Comparison of ENCODE assay signal across 1 cellular context in genomic region chr2:231957913-231958763, GRCh38.
TF ChIP-seq lines count a peak whose summit lies in the region.

No MANE protein-coding gene starts in this region.

TF ChIP-seq in HepG2, 621 proteins besides CTCF, POLR2A, EP300 and RAD21 (continued from another document and continues in another):
- TF ChIP-seq ZNF646 (CRISPR knock-in tag; IDR thresholded peaks at IDR 0.05) (no peak), IKZF1 (IDR thresholded peaks at IDR 0.05) (no peak), MEF2D (CRISPR knock-in tag; IDR thresholded peaks at IDR 0.05) (no peak), ZNF75D (CRISPR knock-in tag; IDR thresholded peaks at IDR 0.05; ENCODE audit: borderline replicate concordance) (no peak), CC2D1A (CRISPR knock-in tag; IDR thresholded peaks at IDR 0.05) (no peak), TCF12 (IDR thresholded peaks at IDR 0.05) (no peak), TCF12 (CRISPR knock-in tag; IDR thresholded peaks at IDR 0.05) (no peak), ZNF879 (CRISPR knock-in tag; IDR thresholded peaks at IDR 0.05) (no peak), ZFP36L1 (CRISPR knock-in tag; IDR thresholded peaks at IDR 0.05) (no peak), ZNF34 (CRISPR knock-in tag; IDR thresholded peaks at IDR 0.05; ENCODE audit: borderline replicate concordance) (no peak), JUNB (CRISPR knock-in tag; IDR thresholded peaks at IDR 0.05; ENCODE audit: borderline replicate concordance) (no peak), ZNF703 (CRISPR knock-in tag; IDR thresholded peaks at IDR 0.05; ENCODE audit: borderline replicate concordance) (no peak), ZNF142 (CRISPR knock-in tag; IDR thresholded peaks at IDR 0.05) (no peak), FOXA1 (IDR thresholded peaks at IDR 0.05) (no peak), FOXA1 (CRISPR knock-in tag; IDR thresholded peaks at IDR 0.05) (peak; percentile 85), IRF2 (CRISPR knock-in tag; IDR thresholded peaks at IDR 0.05) (peak; percentile 61; the same call in 1 of the 2 replicates), TBP (CRISPR knock-in tag; IDR thresholded peaks at IDR 0.05) (no peak), NFE2L2 (IDR thresholded peaks at IDR 0.05; ENCODE audit: low read length) (no peak), TOE1 (CRISPR knock-in tag; IDR thresholded peaks at IDR 0.05) (no peak), ATM (IDR thresholded peaks at IDR 0.05; ENCODE audit: borderline replicate concordance) (no peak), TCF7 (IDR thresholded peaks at IDR 0.05; ENCODE audit: low read depth) (peak; percentile 13; the same call in 1 of the 2 replicates), MLLT10 (CRISPR knock-in tag; IDR thresholded peaks at IDR 0.05) (no peak), ZNF451 (CRISPR knock-in tag; IDR thresholded peaks at IDR 0.05) (no peak), NR2F1 (CRISPR knock-in tag; IDR thresholded peaks at IDR 0.05) (0 out of 4 replicates have a peak, but pooled peaks of 1 of the 2 experiments have one; percentile 12), ZNF816 (CRISPR knock-in tag; IDR thresholded peaks at IDR 0.05; ENCODE audit: borderline replicate concordance) (no peak), KLF6 (CRISPR knock-in tag; IDR thresholded peaks at IDR 0.05) (peak; percentile 48; the same call in 1 of the 2 replicates), ZNF382 (CRISPR knock-in tag; IDR thresholded peaks at IDR 0.05; ENCODE audit: borderline replicate concordance) (no peak), MBNL3 (CRISPR knock-in tag; conservative IDR thresholded peaks at IDR 0.05) (no peak), GZF1 (CRISPR knock-in tag; IDR thresholded peaks at IDR 0.05) (no peak), SETDB1 (CRISPR knock-in tag; IDR thresholded peaks at IDR 0.05; ENCODE audit: borderline replicate concordance) (no peak), ZNF788 (CRISPR knock-in tag; IDR thresholded peaks at IDR 0.05; ENCODE audit: borderline replicate concordance) (no peak), MNT (IDR thresholded peaks at IDR 0.05) (no peak), PAWR (CRISPR knock-in tag; IDR thresholded peaks at IDR 0.05; ENCODE audit: borderline replicate concordance) (no peak), ZMYM4 (CRISPR knock-in tag; IDR thresholded peaks at IDR 0.05) (0 out of 2 replicates have a peak, but pooled peaks have one; percentile 35)
- TF ChIP-seq, protein P1, sequence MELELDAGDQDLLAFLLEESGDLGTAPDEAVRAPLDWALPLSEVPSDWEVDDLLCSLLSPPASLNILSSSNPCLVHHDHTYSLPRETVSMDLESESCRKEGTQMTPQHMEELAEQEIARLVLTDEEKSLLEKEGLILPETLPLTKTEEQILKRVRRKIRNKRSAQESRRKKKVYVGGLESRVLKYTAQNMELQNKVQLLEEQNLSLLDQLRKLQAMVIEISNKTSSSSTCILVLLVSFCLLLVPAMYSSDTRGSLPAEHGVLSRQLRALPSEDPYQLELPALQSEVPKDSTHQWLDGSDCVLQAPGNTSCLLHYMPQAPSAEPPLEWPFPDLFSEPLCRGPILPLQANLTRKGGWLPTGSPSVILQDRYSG (CRISPR knock-in tag; IDR thresholded peaks at IDR 0.05), result no peak
- TF ChIP-seq, protein P2, sequence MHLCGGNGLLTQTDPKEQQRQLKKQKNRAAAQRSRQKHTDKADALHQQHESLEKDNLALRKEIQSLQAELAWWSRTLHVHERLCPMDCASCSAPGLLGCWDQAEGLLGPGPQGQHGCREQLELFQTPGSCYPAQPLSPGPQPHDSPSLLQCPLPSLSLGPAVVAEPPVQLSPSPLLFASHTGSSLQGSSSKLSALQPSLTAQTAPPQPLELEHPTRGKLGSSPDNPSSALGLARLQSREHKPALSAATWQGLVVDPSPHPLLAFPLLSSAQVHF (CRISPR knock-in tag; IDR thresholded peaks at IDR 0.05), result no peak
- TF ChIP-seq, protein P3, sequence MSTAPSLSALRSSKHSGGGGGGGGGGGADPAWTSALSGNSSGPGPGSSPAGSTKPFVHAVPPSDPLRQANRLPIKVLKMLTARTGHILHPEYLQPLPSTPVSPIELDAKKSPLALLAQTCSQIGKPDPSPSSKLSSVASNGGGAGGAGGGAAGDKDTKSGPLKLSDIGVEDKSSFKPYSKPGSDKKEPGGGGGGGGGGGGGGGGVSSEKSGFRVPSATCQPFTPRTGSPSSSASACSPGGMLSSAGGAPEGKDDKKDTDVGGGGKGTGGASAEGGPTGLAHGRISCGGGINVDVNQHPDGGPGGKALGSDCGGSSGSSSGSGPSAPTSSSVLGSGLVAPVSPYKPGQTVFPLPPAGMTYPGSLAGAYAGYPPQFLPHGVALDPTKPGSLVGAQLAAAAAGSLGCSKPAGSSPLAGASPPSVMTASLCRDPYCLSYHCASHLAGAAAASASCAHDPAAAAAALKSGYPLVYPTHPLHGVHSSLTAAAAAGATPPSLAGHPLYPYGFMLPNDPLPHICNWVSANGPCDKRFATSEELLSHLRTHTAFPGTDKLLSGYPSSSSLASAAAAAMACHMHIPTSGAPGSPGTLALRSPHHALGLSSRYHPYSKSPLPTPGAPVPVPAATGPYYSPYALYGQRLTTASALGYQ (CRISPR knock-in tag; IDR thresholded peaks at IDR 0.05), result no peak
- TF ChIP-seq, protein P4, sequence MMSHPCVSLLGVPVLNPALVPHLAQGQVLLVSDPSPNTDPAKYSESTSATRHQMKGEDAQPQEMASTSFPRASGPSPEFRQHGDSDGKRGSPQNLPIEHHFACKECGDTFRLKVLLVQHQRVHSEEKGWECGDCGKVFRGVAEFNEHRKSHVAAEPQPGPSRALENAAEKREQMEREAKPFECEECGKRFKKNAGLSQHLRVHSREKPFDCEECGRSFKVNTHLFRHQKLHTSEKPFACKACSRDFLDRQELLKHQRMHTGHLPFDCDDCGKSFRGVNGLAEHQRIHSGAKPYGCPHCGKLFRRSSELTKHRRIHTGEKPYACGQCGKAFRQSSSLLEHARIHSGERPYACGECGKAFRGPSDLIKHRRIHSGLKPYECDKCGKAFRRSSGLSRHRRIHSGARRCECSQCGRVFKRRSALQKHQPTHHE (CRISPR knock-in tag; IDR thresholded peaks at IDR 0.05; ENCODE audit: borderline replicate concordance), result no peak
- TF ChIP-seq, protein P5, sequence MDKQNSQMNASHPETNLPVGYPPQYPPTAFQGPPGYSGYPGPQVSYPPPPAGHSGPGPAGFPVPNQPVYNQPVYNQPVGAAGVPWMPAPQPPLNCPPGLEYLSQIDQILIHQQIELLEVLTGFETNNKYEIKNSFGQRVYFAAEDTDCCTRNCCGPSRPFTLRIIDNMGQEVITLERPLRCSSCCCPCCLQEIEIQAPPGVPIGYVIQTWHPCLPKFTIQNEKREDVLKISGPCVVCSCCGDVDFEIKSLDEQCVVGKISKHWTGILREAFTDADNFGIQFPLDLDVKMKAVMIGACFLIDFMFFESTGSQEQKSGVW (CRISPR knock-in tag; IDR thresholded peaks at IDR 0.05; ENCODE audit: borderline replicate concordance), result no peak
